Comparison of ENCODE assay signal across 9 cellular contexts in the genomic region with DNA sequence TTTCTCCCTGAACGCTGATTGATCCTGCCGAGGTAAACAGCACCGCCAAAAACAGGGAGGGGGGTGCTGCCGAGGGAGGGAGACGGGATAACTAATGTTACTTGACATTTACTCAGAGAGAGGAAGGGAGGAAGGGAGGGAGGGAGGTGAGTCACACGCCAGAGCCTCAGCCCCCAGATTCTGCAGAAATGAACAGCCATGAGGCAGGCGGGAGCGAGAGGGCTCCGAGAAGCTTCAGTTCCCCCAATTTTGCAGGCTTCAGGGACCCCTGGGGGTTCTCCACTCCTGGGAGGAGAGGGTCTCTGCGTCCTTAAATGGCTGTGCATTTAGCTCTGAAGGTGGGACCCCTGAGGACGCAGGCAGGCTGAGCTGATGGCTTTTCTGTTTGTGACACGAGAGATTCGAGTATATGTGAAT. TPM values are rescaled to one million over a fixed set of nuclear protein-coding genes. Genes with fewer than 3 reads are reported as not detected.
A peak's percentile ranks its signal among the peaks of the same experiment; 100 is the strongest.
DNase-seq lines count a peak whose midpoint lies in the region; ATAC-seq, FAIRE-seq and TF ChIP-seq lines count a peak whose summit lies in the region.
"Had no signal": no experiment of that assay in that cellular context is flagged by ENCODE, and none has a peak within 500 bp of the region (broad histone marks: within the 10 kb centered on the region; RNA-seq: fewer than 3 reads in every experiment).

No MANE protein-coding gene starts in this region.

- TF ChIP-seq CTCF in spleen (IDR thresholded peaks at IDR 0.05 in 8 of 11, conservative IDR thresholded peaks at IDR 0.05 in 3 of 11) (no peak), transverse colon (IDR thresholded peaks at IDR 0.05) (no peak), endodermal cell (conservative IDR thresholded peaks at IDR 0.05) (no peak)

- in situ Hi-C loops in transverse colon (cut with MboI; ENCODE audit: low pct_ligation_motif_present in 1 of 4, low pct_unique_long_range_greater_than_20kb in 1 of 4, low sequenced_read_pairs in 3 of 4): no loop called here

- peaks cover 7% of the 10 kb centered on the region for H3K4me1 Mint-ChIP-seq in endodermal cell

- peaks cover 4% of the 10 kb centered on the region for H3K36me3 Mint-ChIP-seq in endodermal cell (ENCODE audit: low read depth)

- FAIRE-seq in HTR-8/SVneo (lab: Jason Lieb, UNC): peak; percentile 31

- H3K9me3 Mint-ChIP-seq in endodermal cell: no peaks in the 10 kb centered on the region

- peak overlapping the region in 1 of 8 donors; percentile 51 for H3K4me3 ChIP-seq in spleen
- H3K4me3 ChIP-seq in transverse colon: no peak overlapping the region
- no peak overlapping the region for H3K4me3 ChIP-seq in endodermal cell (ENCODE audit: low read length)

- H3K9me3 ChIP-seq in spleen (peaks cover 0 to 15% (median 3%) of the 10 kb centered on the region in 8 donors), transverse colon (no peaks in the 10 kb centered on the region), endodermal cell (ENCODE audit: control insufficient read depth, low read length) (no peaks in the 10 kb centered on the region)
- H3K9me3 ChIP-seq: neutrophil had no signal

- no peak overlapping the region for H3K4me3 Mint-ChIP-seq in endodermal cell

- TF ChIP-seq EP300 in transverse colon (IDR thresholded peaks at IDR 0.05; ENCODE audit: low read depth): no peak

- peaks cover 0 to 33% (median 20%) of the 10 kb centered on the region in 6 donors for H3K4me1 ChIP-seq in spleen
- peaks cover 0 to 9% (median 3%) of the 10 kb centered on the region in 4 donors for H3K4me1 ChIP-seq in transverse colon
- no peaks in the 10 kb centered on the region for H3K4me1 ChIP-seq in endodermal cell (ENCODE audit: control insufficient read depth, insufficient read depth, low read length)

- TF ChIP-seq POLR2A in spleen (IDR thresholded peaks at IDR 0.05) (no peak), transverse colon (IDR thresholded peaks at IDR 0.05) (no peak)

- H3K27me3 ChIP-seq in spleen (replicated peaks in 1 of 7) (peaks cover 0 to 3% (median 0%) of the 10 kb centered on the region in 7 donors), transverse colon (peaks cover 16% of the 10 kb centered on the region), endodermal cell (ENCODE audit: control insufficient read depth, insufficient read depth, low read length, poor library complexity, severe bottlenecking) (no peaks in the 10 kb centered on the region)

- H3K27ac ChIP-seq in spleen (peak overlapping the region in 5 of 8 donors; percentile 31 to 65 (median 52)), transverse colon (no peak overlapping the region), endodermal cell (ENCODE audit: low read depth, low read length) (no peak overlapping the region)
- H3K27ac ChIP-seq: neutrophil had no signal

- DNase-seq in HTR-8/SVneo (ENCODE audit: insufficient read length, low spot score): peak; percentile 40
- peak; percentile 54 to 60 for DNase-seq in activated CD4-positive, alpha-beta T cell treated with anti-CD3 and anti-CD28 coated beads for 24 hours (ENCODE audit: low read depth in 2 of 2)
- DNase-seq in dermis blood vessel endothelial cell: peak; percentile 43
- DNase-seq in spleen: peak; percentile 62
- DNase-seq in transverse colon: no peak
- DNase-seq in endodermal cell: no peak
- no peak for DNase-seq in T1000 (lab: John Stamatoyannopoulos, UW)

- intact Hi-C loops in spleen (cut with DNase I; ENCODE audit: low total_unique reads): no loop called here
- intact Hi-C loops in transverse colon (cut with DNase I; ENCODE audit: low total_unique reads): no loop called here

- 19 to 28% (median 21%) methylated on average over 12 to 13 of the region's 13 CpGs for WGBS in spleen, 5 donors
- WGBS in transverse colon (ENCODE audit: low coverage in 1 of 2), 2 donors: 27% methylated on average over 13 of the region's 13 CpGs; no CpG with 5 or more reads in 1 of the 2 donors
- WGBS in endodermal cell (ENCODE audit: insufficient coverage in 1 of 2, insufficient read length in 1 of 2), 2 experiments: 50 to 53% methylated on average over 9 to 13 of the region's 13 CpGs

- H3K27me3 Mint-ChIP-seq in endodermal cell (ENCODE audit: insufficient read depth): no peaks in the 10 kb centered on the region

- no peaks in the 10 kb centered on the region for H3K36me3 ChIP-seq in spleen
- H3K36me3 ChIP-seq in transverse colon: no peaks in the 10 kb centered on the region
- H3K36me3 ChIP-seq in endodermal cell (ENCODE audit: control insufficient read depth, insufficient read depth, low read length): no peaks in the 10 kb centered on the region
- H3K36me3 ChIP-seq: neutrophil had no signal

- no peak overlapping the region for H3K27ac Mint-ChIP-seq in endodermal cell

- no peak for ATAC-seq in GM19351 (IDR thresholded peaks at IDR 0.05; ENCODE audit: unreplicated experiment)

- H3K9ac ChIP-seq in endodermal cell (ENCODE audit: extremely low read depth, low read length, poor library complexity, severe bottlenecking): no peak overlapping the region

RNA-seq across cellular contexts. Expression of gene IER5L, which starts 59.1 kb away (rescaled TPM):
- 13.0 and 19.4 TPM in 2 replicates for total RNA-seq in dermis blood vessel endothelial cell
- total RNA-seq in spleen: 10 to 100 TPM in 2 of 7 donors, 1 to 10 TPM in 5; 3.9 to 10.4 (median 8.7) TPM
- polyA plus RNA-seq in spleen: 10 to 100 TPM in 1 of 3 donors, 1 to 10 TPM in 2; 6.9 to 14.0 (median 7.7) TPM
- 1 to 10 TPM; 1.8 to 6.5 (median 5.2) TPM for total RNA-seq in transverse colon
- 1 to 10 TPM; 6.8 to 8.1 TPM for total RNA-seq in endodermal cell
- polyA plus RNA-seq in endodermal cell (2013, experiment 1 of 2): 48.3 TPM
- polyA plus RNA-seq in endodermal cell (2013, experiment 2 of 2): 51.1 TPM

Comparison
In these comparisons a context has a peak if more than half of its experiments do, and no peak if none do; other contexts are left out.
1. DNase-seq: peak in HTR-8/SVneo (single experiment), activated CD4-positive, alpha-beta T cell treated with anti-CD3 and anti-CD28 coated beads for 24 hours (2 of 2), dermis blood vessel endothelial cell (single experiment) and spleen (single experiment); none in transverse colon (single experiment), endodermal cell (single experiment) and T1000 (single experiment).
2. H3K27ac ChIP-seq: peak in spleen (5 of 8); none in transverse colon (0 of 4) and endodermal cell (single experiment).